In genomic region chr5:71932649-71933338, GRCh38 we compare ENCODE assay signal across 1 cellular context.
TF ChIP-seq lines count a peak whose summit lies in the region.

No MANE protein-coding gene starts in this region.

TF ChIP-seq in A549, 52 proteins besides CTCF, POLR2A, EP300 and RAD21 (continued from another document):
- no peak for TF ChIP-seq CBX2 (IDR thresholded peaks at IDR 0.05; ENCODE audit: borderline replicate concordance, low read depth)
- 0 out of 2 replicates have a peak, but pooled peaks have one; percentile 53 for TF ChIP-seq ATOH8 (CRISPR knock-in tag; IDR thresholded peaks at IDR 0.05; ENCODE audit: low read depth)
- TF ChIP-seq ZNF302 (CRISPR knock-in tag; IDR thresholded peaks at IDR 0.05) = peak; percentile 38; the same call in 1 of the 2 replicates
- TF ChIP-seq CHD2 (IDR thresholded peaks at IDR 0.05; ENCODE audit: low read length, partially characterized antibody) = no peak
- TF ChIP-seq EHF (CRISPR knock-in tag; IDR thresholded peaks at IDR 0.05) = no peak
- peak; percentile 83 to 89 for TF ChIP-seq JUN (IDR thresholded peaks at IDR 0.05)
- TF ChIP-seq ELK1 (IDR thresholded peaks at IDR 0.05; ENCODE audit: low read depth, low read length) = no peak
- no peak for TF ChIP-seq KDM1A (IDR thresholded peaks at IDR 0.05; ENCODE audit: low read depth)
- TF ChIP-seq NFE2L2 (conservative IDR thresholded peaks at IDR 0.05; ENCODE audit: low read length) = peak; percentile 78; the same call in 1 of the 2 replicates
- TF ChIP-seq FOXS1 (CRISPR knock-in tag; IDR thresholded peaks at IDR 0.05) = no peak
- no peak for TF ChIP-seq MYC (IDR thresholded peaks at IDR 0.05; ENCODE audit: borderline replicate concordance, low read length)
- TF ChIP-seq SREBF2 (IDR thresholded peaks at IDR 0.05) = no peak
- peak; percentile 97 for TF ChIP-seq MAFK (IDR thresholded peaks at IDR 0.05; ENCODE audit: partially characterized antibody)
- no peak for TF ChIP-seq HOXA7 (CRISPR knock-in tag; IDR thresholded peaks at IDR 0.05)
- TF ChIP-seq BCL3 (IDR thresholded peaks at IDR 0.05) = no peak
- no peak for TF ChIP-seq HMGXB4 (CRISPR knock-in tag; IDR thresholded peaks at IDR 0.05; ENCODE audit: borderline replicate concordance)
- no peak for TF ChIP-seq CHD4 (IDR thresholded peaks at IDR 0.05; ENCODE audit: borderline replicate concordance)
- no peak for TF ChIP-seq EHMT2 (IDR thresholded peaks at IDR 0.05; ENCODE audit: low read depth)
- peak; percentile 27; the same call in 1 of the 2 replicates for TF ChIP-seq GATA3 (IDR thresholded peaks at IDR 0.05; ENCODE audit: borderline replicate concordance)
- no peak for TF ChIP-seq POLR2AphosphoS2 (conservative IDR thresholded peaks at IDR 0.05; ENCODE audit: low read length)
- peak; percentile 80 for TF ChIP-seq JUNB (IDR thresholded peaks at IDR 0.05)
- TF ChIP-seq FOSB (CRISPR knock-in tag; IDR thresholded peaks at IDR 0.05) = no peak
- no peak for TF ChIP-seq PBX3 (IDR thresholded peaks at IDR 0.05)
- no peak for TF ChIP-seq BHLHE40 (IDR thresholded peaks at IDR 0.05; ENCODE audit: low read depth, low read length)
- peak; percentile 55; the same call in 1 of the 2 replicates for TF ChIP-seq ZSCAN20 (CRISPR knock-in tag; IDR thresholded peaks at IDR 0.05)
- TF ChIP-seq RCOR1 (IDR thresholded peaks at IDR 0.05; ENCODE audit: low read depth, low read length) = no peak
